In genomic region chr11:70400643-70401042, GRCh38 we compare ENCODE assay signal across 11 cellular contexts. TPM values are rescaled to one million over a fixed set of nuclear protein-coding genes. Genes with fewer than 3 reads are reported as not detected.
DNase-seq lines count a peak whose midpoint lies in the region; ATAC-seq and TF ChIP-seq lines count a peak whose summit lies in the region.
"Had no signal": no experiment of that assay in that cellular context is flagged by ENCODE, and none has a peak within 500 bp of the region (broad histone marks: within the 10 kb centered on the region; RNA-seq: fewer than 3 reads in every experiment).

No MANE protein-coding gene starts in this region.

- H3K27ac ChIP-seq in ascending aorta (peak overlapping the region; percentile 94), left lung (peak overlapping the region; percentile 81 to 82), transverse colon (peak overlapping the region; percentile 78 to 96 (median 90))
- H3K27ac ChIP-seq: WERI-Rb-1 had no signal

- whole genome bisulfite sequencing in transverse colon (ENCODE audit: low coverage in 1 of 2), 2 donors: 82 to 100% methylated on average over 1 to 8 of the region's 8 CpGs

- H3K27me3 Mint-ChIP-seq in activated T-cell treated with anti-CD3 and anti-CD28 coated beads, Interleukin-2, amount 50 U/mL, for 72 hours (ENCODE audit: low read depth): peaks cover 23% of the 10 kb centered on the region

- H3K27me3 ChIP-seq in ascending aorta (no peaks in the 10 kb centered on the region), left lung (peaks cover 0 to 91% of the 10 kb centered on the region in 2 donors), transverse colon (no peaks in the 10 kb centered on the region)

- H3K9me3 Mint-ChIP-seq in activated T-cell treated with anti-CD3 and anti-CD28 coated beads, Interleukin-2, amount 50 U/mL, for 72 hours: no peaks in the 10 kb centered on the region
- H3K9me3 Mint-ChIP-seq: activated naive CD4-positive, alpha-beta T cell treated with anti-CD3 and anti-CD28 coated beads, Interleukin-2, amount 50 U/mL, for 72 hours had no signal

- DNase-seq in activated T-cell treated with anti-CD3 and anti-CD28 coated beads, Interleukin-2, amount 50 U/mL, for 72 hours: peak; percentile 18 to 22
- DNase-seq in activated T-cell treated with anti-CD3 and anti-CD28 coated beads, Interleukin-2, amount 50 U/mL, for 1 hour: no peak
- no peak for DNase-seq in ascending aorta (ENCODE audit: low spot score in 2 of 2)
- no peak for DNase-seq in left lung
- no peak for DNase-seq in transverse colon
- no peak for DNase-seq in omental fat pad (ENCODE audit: low spot score)
- DNase-seq in SW 1271 (lab: John Stamatoyannopoulos, UW): no peak
- DNase-seq: NCI-H1694 treated with DMSO at 0.1 percent for 48 hours, WERI-Rb-1 had no signal

- TF ChIP-seq EP300 in transverse colon (IDR thresholded peaks at IDR 0.05; ENCODE audit: low read depth): no peak

- no peak for TF ChIP-seq POLR2A in transverse colon (IDR thresholded peaks at IDR 0.05)

- ATAC-seq in activated T-cell treated with anti-CD3 and anti-CD28 coated beads, Interleukin-2, amount 50 U/mL, for 72 hours (replicated peaks in 1 of 2): no peak
- ATAC-seq in left lung (no peak), GM21423 (IDR thresholded peaks at IDR 0.05; ENCODE audit: unreplicated experiment) (no peak), omental fat pad (ENCODE audit: low FRiP score) (no peak)
- ATAC-seq: activated naive CD4-positive, alpha-beta T cell treated with anti-CD3 and anti-CD28 coated beads, Interleukin-2, amount 50 U/mL, for 72 hours had no signal

- TF ChIP-seq CTCF in ascending aorta (IDR thresholded peaks at IDR 0.05): no peak
- TF ChIP-seq CTCF in left lung (IDR thresholded peaks at IDR 0.05): no peak
- no peak for TF ChIP-seq CTCF in transverse colon (IDR thresholded peaks at IDR 0.05)
- TF ChIP-seq CTCF in omental fat pad (IDR thresholded peaks at IDR 0.05): no peak

- H3K4me1 Mint-ChIP-seq in activated T-cell treated with anti-CD3 and anti-CD28 coated beads, Interleukin-2, amount 50 U/mL, for 72 hours (ENCODE audit: low read depth): peaks cover 50% of the 10 kb centered on the region

- peaks cover 4 to 7% of the 10 kb centered on the region in 2 donors for H3K36me3 Mint-ChIP-seq in activated T-cell treated with anti-CD3 and anti-CD28 coated beads, Interleukin-2, amount 50 U/mL, for 72 hours (ENCODE audit: insufficient read depth in 2 of 2)

- H3K4me3 ChIP-seq in ascending aorta (peak overlapping the region; percentile 87 to 91), left lung (no peak overlapping the region), transverse colon (peak overlapping the region in 1 of 4 donors; percentile 98)

- intact Hi-C loops in ascending aorta (cut with DNase I): no loop called here
- intact Hi-C loops in left lung (cut with DNase I): no loop called here
- intact Hi-C loops in transverse colon (cut with DNase I; ENCODE audit: low total_unique reads): no loop called here

- peaks cover 9 to 23% of the 10 kb centered on the region in 2 donors for H3K4me1 ChIP-seq in ascending aorta
- H3K4me1 ChIP-seq in left lung: peaks cover 13 to 50% of the 10 kb centered on the region in 2 donors
- peaks cover 11 to 42% (median 25%) of the 10 kb centered on the region in 4 donors for H3K4me1 ChIP-seq in transverse colon

- in situ Hi-C loops in transverse colon (cut with MboI; ENCODE audit: low pct_ligation_motif_present in 1 of 4, low pct_unique_long_range_greater_than_20kb in 1 of 4, low sequenced_read_pairs in 3 of 4): no loop called here

- peaks cover 5 to 6% of the 10 kb centered on the region in 2 donors for H3K36me3 ChIP-seq in ascending aorta
- peaks cover 0 to 4% of the 10 kb centered on the region in 2 donors for H3K36me3 ChIP-seq in left lung
- H3K36me3 ChIP-seq in transverse colon: no peaks in the 10 kb centered on the region

- H3K4me3 Mint-ChIP-seq in activated T-cell treated with anti-CD3 and anti-CD28 coated beads, Interleukin-2, amount 50 U/mL, for 72 hours: no peak overlapping the region

- H3K9me3 ChIP-seq in ascending aorta (no peaks in the 10 kb centered on the region), left lung (no peaks in the 10 kb centered on the region), transverse colon (no peaks in the 10 kb centered on the region)

- H3K27ac Mint-ChIP-seq in activated T-cell treated with anti-CD3 and anti-CD28 coated beads, Interleukin-2, amount 50 U/mL, for 72 hours: no peak overlapping the region
- H3K27ac Mint-ChIP-seq: activated naive CD4-positive, alpha-beta T cell treated with anti-CD3 and anti-CD28 coated beads, Interleukin-2, amount 50 U/mL, for 72 hours had no signal

RNA-seq across cellular contexts. Expression of gene CTTN, which starts 2.3 kb away (rescaled TPM):
- total RNA-seq in activated T-cell treated with anti-CD3 and anti-CD28 coated beads, Interleukin-2, amount 50 U/mL, for 72 hours: 10 to 100 TPM; 29.5 to 42.9 TPM
- total RNA-seq in ascending aorta (166 TPM), left lung (100 to 1,000 TPM; 199 to 242 TPM), transverse colon (100 to 1,000 TPM; 203 to 449 (median 365) TPM), omental fat pad (100 to 1,000 TPM; 240 to 341 (median 294) TPM)

Comparison
In these comparisons a context has a peak if more than half of its experiments do, and no peak if none do; other contexts are left out.
1. DNase-seq: peak in activated T-cell treated with anti-CD3 and anti-CD28 coated beads, Interleukin-2, amount 50 U/mL, for 72 hours (2 of 2); none in activated T-cell treated with anti-CD3 and anti-CD28 coated beads, Interleukin-2, amount 50 U/mL, for 1 hour (single experiment), ascending aorta (0 of 2), left lung (0 of 2), transverse colon (single experiment), omental fat pad (single experiment) and SW 1271 (0 of 2).
2. H3K4me3 ChIP-seq: peak in ascending aorta (2 of 2); none in left lung (0 of 2).
3. Peak in every context shown above with its lines, with median percentiles within 50 percentile points of each other: H3K27ac ChIP-seq.